2 cellular contexts compared by ENCODE assay signal in genomic region chr12:76037130-76038105, GRCh38.
TF ChIP-seq lines count a peak whose summit lies in the region.

No MANE protein-coding gene starts in this region.

TF ChIP-seq in SK-N-SH treated with all-trans-retinoic acid at 6 μM for 48 hours, 23 proteins besides CTCF, POLR2A, EP300 and RAD21 (continued from another document):
- no peak for TF ChIP-seq TSHZ2 (CRISPR knock-in tag; IDR thresholded peaks at IDR 0.05)
- TF ChIP-seq POU6F1 (CRISPR knock-in tag; IDR thresholded peaks at IDR 0.05; ENCODE audit: borderline replicate concordance, low read depth): no peak
- no peak for TF ChIP-seq ZFP3 (CRISPR knock-in tag; IDR thresholded peaks at IDR 0.05)
- TF ChIP-seq RARB (CRISPR knock-in tag; IDR thresholded peaks at IDR 0.05): no peak
- TF ChIP-seq TCF4 (CRISPR knock-in tag; IDR thresholded peaks at IDR 0.05; ENCODE audit: borderline replicate concordance): no peak
- no peak for TF ChIP-seq ZNF70 (CRISPR knock-in tag; IDR thresholded peaks at IDR 0.05)
- no peak for TF ChIP-seq PATZ1 (CRISPR knock-in tag; IDR thresholded peaks at IDR 0.05; ENCODE audit: borderline replicate concordance)
- TF ChIP-seq ARNTL (CRISPR knock-in tag; IDR thresholded peaks at IDR 0.05; ENCODE audit: borderline replicate concordance, low read depth): no peak
- TF ChIP-seq ISL1 (CRISPR knock-in tag; IDR thresholded peaks at IDR 0.05): no peak
- TF ChIP-seq PPARA (CRISPR knock-in tag; IDR thresholded peaks at IDR 0.05; ENCODE audit: borderline replicate concordance): no peak
- TF ChIP-seq ESRRG (CRISPR knock-in tag; IDR thresholded peaks at IDR 0.05): no peak
- TF ChIP-seq ZNF565 (CRISPR knock-in tag; conservative IDR thresholded peaks at IDR 0.05; ENCODE audit: low read depth): no peak

TF ChIP-seq in H1, 55 proteins besides CTCF, POLR2A, EP300 and RAD21 (continued from another document):
- no peak for TF ChIP-seq TAF7 (optimal IDR thresholded peaks at IDR 0.05; ENCODE audit: borderline replicate concordance, low read depth, low read length)
- TF ChIP-seq HDAC2 (IDR thresholded peaks at IDR 0.05; ENCODE audit: borderline replicate concordance in 1 of 2, low read depth in 2 of 2, low read length in 2 of 2): no peak
- no peak for TF ChIP-seq EZH2 (IDR thresholded peaks at IDR 0.05; ENCODE audit: low read depth, low read length, severe bottlenecking)
- no peak for TF ChIP-seq ZNF274 (IDR thresholded peaks at IDR 0.05; ENCODE audit: borderline replicate concordance, extremely low read depth, low read length)
- TF ChIP-seq CBX5 (IDR thresholded peaks at IDR 0.05; ENCODE audit: low read depth, low read length): no peak
